In genomic region chr20:63628246-63628975, GRCh38 we compare ENCODE assay signal across 8 cellular contexts. TPM values are rescaled to one million over a fixed set of nuclear protein-coding genes. Genes with fewer than 3 reads are reported as not detected.
DNase-seq lines count a peak whose midpoint lies in the region; ATAC-seq and TF ChIP-seq lines count a peak whose summit lies in the region.

No MANE protein-coding gene starts in this region.

- H3K27ac ChIP-seq in effector memory CD4-positive, alpha-beta T cell (ENCODE audit: insufficient read depth, low read length, poor library complexity, severe bottlenecking): peak overlapping the region; percentile 89
- H3K27ac ChIP-seq in muscle layer of colon (ENCODE audit: low read depth, low read length) (peak overlapping the region; percentile 37), stomach (peak overlapping the region; percentile 94 to 99 (median 98))

- CTCF ChIA-PET in AG04449 (lab: Yijun Ruan, JAX): interaction anchor here (1.2 kb wide), 1 partner anchor 157 kb away, joined by 3 read pairs; no protein-coding TSS in a partner anchor

- H3K27me3 Mint-ChIP-seq in activated CD4-positive, alpha-beta T cell treated with anti-CD3 and anti-CD28 coated beads, Interleukin-2, amount 10 ng/mL, durations not matched to agents 24 days and 14 days: no peaks in the 10 kb centered on the region

- no peak for TF ChIP-seq EP300 in stomach (IDR thresholded peaks at IDR 0.05)

- DNase-seq in AG04449 (ENCODE audit: low read depth, low spot score): no peak
- peak; percentile 25 for DNase-seq in GOT3 (lab: John Stamatoyannopoulos, UW)
- DNase-seq in NCI-H446 treated with DMSO at 0.1 percent for 48 hours (lab: John Stamatoyannopoulos, UW): peak; percentile 79
- DNase-seq in activated CD4-positive, alpha-beta T cell treated with anti-CD3 and anti-CD28 coated beads, Interleukin-2, amount 10 ng/mL, durations not matched to agents 24 days and 14 days: peak; percentile 89
- no peak for DNase-seq in effector memory CD4-positive, alpha-beta T cell
- DNase-seq in stomach: peak; percentile 64

- H3K9me3 ChIP-seq in effector memory CD4-positive, alpha-beta T cell (ENCODE audit: control insufficient read depth, low read length): no peaks in the 10 kb centered on the region
- H3K9me3 ChIP-seq in muscle layer of colon (ENCODE audit: low read length) (no peaks in the 10 kb centered on the region), stomach (no peaks in the 10 kb centered on the region)

- H3K4me3 ChIP-seq in AG04449 (ENCODE audit: low read depth, low read length) (peak overlapping the region; percentile 93), muscle layer of colon (ENCODE audit: low read depth in 1 of 2, low read length in 2 of 2) (peak overlapping the region; percentile 53 to 99), stomach (peak overlapping the region; percentile 67 to 93 (median 80))
- peak overlapping the region; percentile 87 for H3K4me3 ChIP-seq in effector memory CD4-positive, alpha-beta T cell (ENCODE audit: insufficient read depth, low read depth, low read length, poor library complexity, severe bottlenecking)

- POLR2A ChIA-PET in AG04449 (lab: Yijun Ruan, JAX): interaction anchor here (1.6 to 1.7 kb wide), 2 partner anchors 13 to 112 kb away, joined by 4 to 11 read pairs; no protein-coding TSS in a partner anchor

- peak overlapping the region; percentile 99 for H3K27ac Mint-ChIP-seq in activated CD4-positive, alpha-beta T cell treated with anti-CD3 and anti-CD28 coated beads, Interleukin-2, amount 10 ng/mL, durations not matched to agents 24 days and 14 days

- peaks cover 18% of the 10 kb centered on the region for H3K4me1 Mint-ChIP-seq in activated CD4-positive, alpha-beta T cell treated with anti-CD3 and anti-CD28 coated beads, Interleukin-2, amount 10 ng/mL, durations not matched to agents 24 days and 14 days

- WGBS in stomach, 5 donors: 14 to 31% (median 20%) methylated on average over 22 of the region's 22 CpGs

- H3K36me3 Mint-ChIP-seq in activated CD4-positive, alpha-beta T cell treated with anti-CD3 and anti-CD28 coated beads, Interleukin-2, amount 10 ng/mL, durations not matched to agents 24 days and 14 days (ENCODE audit: low read depth): peaks cover 26% of the 10 kb centered on the region

- H3K4me1 ChIP-seq in effector memory CD4-positive, alpha-beta T cell (ENCODE audit: control insufficient read depth, insufficient read depth, low read length, poor library complexity, severe bottlenecking): peaks cover 23% of the 10 kb centered on the region
- H3K4me1 ChIP-seq in muscle layer of colon (ENCODE audit: insufficient read depth, low read length) (peaks cover 10% of the 10 kb centered on the region), stomach (peaks cover 17 to 45% (median 33%) of the 10 kb centered on the region in 4 donors)

- H3K36me3 ChIP-seq in effector memory CD4-positive, alpha-beta T cell (ENCODE audit: control insufficient read depth, insufficient read depth, low read length): no peaks in the 10 kb centered on the region
- H3K36me3 ChIP-seq in muscle layer of colon (ENCODE audit: insufficient read depth, low read length) (no peaks in the 10 kb centered on the region), stomach (no peaks in the 10 kb centered on the region)

- TF ChIP-seq POLR2A in stomach (IDR thresholded peaks at IDR 0.05): no peak

- peak overlapping the region; percentile 97 for H3K4me3 Mint-ChIP-seq in activated CD4-positive, alpha-beta T cell treated with anti-CD3 and anti-CD28 coated beads, Interleukin-2, amount 10 ng/mL, durations not matched to agents 24 days and 14 days

- no peaks in the 10 kb centered on the region for H3K27me3 ChIP-seq in effector memory CD4-positive, alpha-beta T cell (replicated peaks; ENCODE audit: control insufficient read depth, insufficient read depth, low read length, poor library complexity, severe bottlenecking)
- no peaks in the 10 kb centered on the region for H3K27me3 ChIP-seq in muscle layer of colon (ENCODE audit: control insufficient read depth in 1 of 2, insufficient read depth in 2 of 2, low read length in 2 of 2)
- no peaks in the 10 kb centered on the region for H3K27me3 ChIP-seq in stomach

- intact Hi-C loops in activated CD4-positive, alpha-beta T cell treated with anti-CD3 and anti-CD28 coated beads, Interleukin-2, amount 10 ng/mL, durations not matched to agents 24 days and 14 days (cut with micrococcal nuclease): loop anchor here (1.0 to 10.0 kb wide), 4 partner anchors 30 to 436 kb away; partner anchors contain the start of genes HELZ2, PTK6, RTEL1 and TCEA2
- intact Hi-C loops in stomach (cut with DNase I; ENCODE audit: low total_unique reads): no loop called here

- no peak for ATAC-seq in GM21576 (IDR thresholded peaks at IDR 0.05; ENCODE audit: unreplicated experiment)

- TF ChIP-seq CTCF in AG04449 (IDR thresholded peaks at IDR 0.05; ENCODE audit: insufficient read depth, low read length, missing control alignments): no peak
- no peak for TF ChIP-seq CTCF in stomach (IDR thresholded peaks at IDR 0.05)

- peak overlapping the region; percentile 15 for H3K9ac ChIP-seq in muscle layer of colon (ENCODE audit: low read length)

- H3K9me3 Mint-ChIP-seq in activated CD4-positive, alpha-beta T cell treated with anti-CD3 and anti-CD28 coated beads, Interleukin-2, amount 10 ng/mL, durations not matched to agents 24 days and 14 days: no peaks in the 10 kb centered on the region

RNA-seq across cellular contexts. Expression of gene GMEB2, which starts 1.5 kb away (rescaled TPM):
- 13.9 and 14.1 TPM in 2 replicates for total RNA-seq in activated CD4-positive, alpha-beta T cell treated with anti-CD3 and anti-CD28 coated beads, Interleukin-2, amount 10 ng/mL, durations not matched to agents 24 days and 14 days
- 10 to 100 TPM in 2 of 5 donors, 1 to 10 TPM in 3; 1.8 to 20.4 (median 8.3) TPM for total RNA-seq in stomach
- 1 to 10 TPM; 5.4 to 7.5 (median 7.4) TPM for polyA plus RNA-seq in stomach

RNA-seq across cellular contexts. Expression of gene STMN3, which starts 24.8 kb away (rescaled TPM):
- 9.7 and 10.7 TPM in 2 replicates for total RNA-seq in activated CD4-positive, alpha-beta T cell treated with anti-CD3 and anti-CD28 coated beads, Interleukin-2, amount 10 ng/mL, durations not matched to agents 24 days and 14 days
- 10 to 100 TPM in 2 of 5 donors, 1 to 10 TPM in 2, under 1 TPM in 1; 0.87 to 13.4 (median 5.5) TPM for total RNA-seq in stomach
- 10 to 100 TPM; 12.3 to 14.8 (median 12.5) TPM for polyA plus RNA-seq in stomach

RNA-seq across cellular contexts. Expression of gene RTEL1, which starts 29.7 kb away (rescaled TPM):
- total RNA-seq in activated CD4-positive, alpha-beta T cell treated with anti-CD3 and anti-CD28 coated beads, Interleukin-2, amount 10 ng/mL, durations not matched to agents 24 days and 14 days: 60.7 and 64.7 TPM in 2 replicates
- total RNA-seq in stomach: 10 to 100 TPM; 13.6 to 70.4 (median 32.7) TPM
- 1 to 10 TPM; 7.6 to 10.0 (median 9.2) TPM for polyA plus RNA-seq in stomach

RNA-seq across cellular contexts. Expression of gene HELZ2, which starts 54.4 kb away (rescaled TPM):
- total RNA-seq in activated CD4-positive, alpha-beta T cell treated with anti-CD3 and anti-CD28 coated beads, Interleukin-2, amount 10 ng/mL, durations not matched to agents 24 days and 14 days: 13.7 and 15.9 TPM in 2 replicates
- 10 to 100 TPM; 27.4 to 95.5 (median 41.2) TPM for total RNA-seq in stomach
- 1 to 10 TPM; 4.4 to 7.3 (median 6.9) TPM for polyA plus RNA-seq in stomach

Comparison
In these comparisons a context has a peak if more than half of its experiments do, and no peak if none do; other contexts are left out.
1. DNase-seq: peak in GOT3 (single experiment), NCI-H446 treated with DMSO at 0.1 percent for 48 hours (single experiment), activated CD4-positive, alpha-beta T cell treated with anti-CD3 and anti-CD28 coated beads, Interleukin-2, amount 10 ng/mL, durations not matched to agents 24 days and 14 days (single experiment) and stomach (single experiment); none in AG04449 (single experiment) and effector memory CD4-positive, alpha-beta T cell (0 of 3).
2. H3K27ac ChIP-seq: peak in every context shown above with its lines; median percentile 98 in stomach; 89 in effector memory CD4-positive, alpha-beta T cell; 37 in muscle layer of colon.
3. Peak in every context shown above with its lines, with median percentiles within 50 percentile points of each other: H3K4me3 ChIP-seq.